Comparison of ENCODE assay signal across 13 cellular contexts in the genomic region with DNA sequence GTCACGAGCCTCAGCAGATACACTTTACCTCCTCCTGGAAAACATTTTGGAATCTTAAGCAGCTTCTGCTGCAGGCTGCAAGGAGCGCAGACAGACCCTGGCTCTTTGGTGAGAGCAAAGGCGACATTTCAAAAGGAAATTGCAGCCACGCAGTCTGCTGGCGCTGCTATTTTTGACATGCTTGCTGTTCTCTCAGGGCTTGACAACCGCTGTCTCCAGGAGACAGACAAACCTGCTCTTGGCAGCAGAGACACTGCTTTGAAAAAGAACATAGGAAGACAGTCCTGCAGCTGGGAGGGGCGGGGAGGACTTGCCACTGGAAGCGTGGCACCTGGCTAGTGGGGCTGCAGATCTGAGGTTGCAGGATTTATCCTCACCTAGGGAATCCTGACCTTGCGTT.
A peak's percentile ranks its signal among the peaks of the same experiment; 100 is the strongest.
DNase-seq lines count a peak whose midpoint lies in the region; ATAC-seq and TF ChIP-seq lines count a peak whose summit lies in the region.
"Had no signal": no experiment of that assay in that cellular context is flagged by ENCODE, and none has a peak within 500 bp of the region (broad histone marks: within the 10 kb centered on the region; RNA-seq: fewer than 3 reads in every experiment).

No MANE protein-coding gene starts in this region.

- WGBS in tibial nerve, 2 donors, result 45 to 49% methylated on average over 9 of the region's 9 CpGs

- peaks cover 23% of the 10 kb centered on the region for H3K27me3 Mint-ChIP-seq in activated naive CD8-positive, alpha-beta T cell treated with anti-CD3 and anti-CD28 coated beads, Interleukin-2, amount 10 ng/mL, durations not matched to agents 7 days and 5 days
- H3K27me3 Mint-ChIP-seq in activated naive CD8-positive, alpha-beta T cell treated with anti-CD3 and anti-CD28 coated beads for 36 hours, result peaks cover 11% of the 10 kb centered on the region

- TF ChIP-seq POLR2A in tibial nerve (IDR thresholded peaks at IDR 0.05), result no peak

- in situ Hi-C loops in brain microvascular endothelial cell (cut with HindIII; ENCODE audit: low pct_ligation_motif_present, low sequenced_read_pairs), result no loop called here

- H3K36me3 ChIP-seq in cardiac muscle cell (no peaks in the 10 kb centered on the region), tibial nerve (no peaks in the 10 kb centered on the region), brain microvascular endothelial cell (replicated peaks) (no peaks in the 10 kb centered on the region)
- H3K36me3 ChIP-seq: esophagus squamous epithelium, lower lobe of right lung had no signal

- H3K4me1 ChIP-seq in cardiac muscle cell (ENCODE audit: low read depth), result peaks cover 49% of the 10 kb centered on the region
- H3K4me1 ChIP-seq in tibial nerve, result no peaks in the 10 kb centered on the region
- H3K4me1 ChIP-seq: esophagus squamous epithelium, lower lobe of right lung had no signal

- peaks cover 10% of the 10 kb centered on the region for H3K36me3 Mint-ChIP-seq in activated naive CD8-positive, alpha-beta T cell treated with anti-CD3 and anti-CD28 coated beads, Interleukin-2, amount 10 ng/mL, durations not matched to agents 7 days and 5 days
- H3K36me3 Mint-ChIP-seq in activated naive CD8-positive, alpha-beta T cell treated with anti-CD3 and anti-CD28 coated beads for 36 hours, result no peaks in the 10 kb centered on the region

- peak overlapping the region; percentile 61 for H3K27ac Mint-ChIP-seq in activated naive CD8-positive, alpha-beta T cell treated with anti-CD3 and anti-CD28 coated beads, Interleukin-2, amount 10 ng/mL, durations not matched to agents 7 days and 5 days
- no peak overlapping the region for H3K27ac Mint-ChIP-seq in activated naive CD8-positive, alpha-beta T cell treated with anti-CD3 and anti-CD28 coated beads for 36 hours

- no peak for DNase-seq in activated naive CD8-positive, alpha-beta T cell treated with anti-CD3 and anti-CD28 coated beads, Interleukin-2, amount 10 ng/mL, durations not matched to agents 7 days and 5 days
- no peak for DNase-seq in activated naive CD8-positive, alpha-beta T cell treated with anti-CD3 and anti-CD28 coated beads for 36 hours
- DNase-seq in NCI-H345 treated with DMSO at 0.1 percent for 48 hours (lab: John Stamatoyannopoulos, UW; ENCODE audit: unreplicated experiment) (peak; percentile 27), cardiac muscle cell (ENCODE audit: low read depth in 1 of 2, low spot score in 1 of 2) (peak in 1 of 2 donors; percentile 29), tibial nerve (ENCODE audit: low spot score in 2 of 2) (no peak), brain microvascular endothelial cell (no peak)
- DNase-seq: activated CD4-positive, CD25-positive, alpha-beta regulatory T cell treated with anti-CD3 and anti-CD28 coated beads, Interleukin-2, amount 50 U/mL, for 72 hours; DMS 273 treated with DMSO at 0.1 percent for 48 hours; esophagus squamous epithelium; lower lobe of right lung had no signal

- H3K4me3 ChIP-seq in cardiac muscle cell (no peak overlapping the region), tibial nerve (no peak overlapping the region), brain microvascular endothelial cell (ENCODE audit: low read depth, low read length) (no peak overlapping the region)
- H3K4me3 ChIP-seq: esophagus squamous epithelium, lower lobe of right lung, skin epidermis had no signal

- no peaks in the 10 kb centered on the region for H3K9me3 ChIP-seq in cardiac muscle cell (ENCODE audit: low read depth)
- H3K9me3 ChIP-seq in tibial nerve, result no peaks in the 10 kb centered on the region
- H3K9me3 ChIP-seq: esophagus squamous epithelium, lower lobe of right lung had no signal

- H3K9me3 Mint-ChIP-seq in activated naive CD8-positive, alpha-beta T cell treated with anti-CD3 and anti-CD28 coated beads, Interleukin-2, amount 10 ng/mL, durations not matched to agents 7 days and 5 days, result no peaks in the 10 kb centered on the region
- H3K9me3 Mint-ChIP-seq in activated naive CD8-positive, alpha-beta T cell treated with anti-CD3 and anti-CD28 coated beads for 36 hours, result no peaks in the 10 kb centered on the region

- H3K27me3 ChIP-seq in cardiac muscle cell, result no peaks in the 10 kb centered on the region
- H3K27me3 ChIP-seq in tibial nerve, result no peaks in the 10 kb centered on the region
- peaks cover 7% of the 10 kb centered on the region for H3K27me3 ChIP-seq in brain microvascular endothelial cell (replicated peaks)

- TF ChIP-seq EP300 in tibial nerve (IDR thresholded peaks at IDR 0.05), result no peak

- no peak for ATAC-seq in activated naive CD8-positive, alpha-beta T cell treated with anti-CD3 and anti-CD28 coated beads, Interleukin-2, amount 10 ng/mL, durations not matched to agents 7 days and 5 days (ENCODE audit: low read depth)
- ATAC-seq in GM21576 (IDR thresholded peaks at IDR 0.05; ENCODE audit: unreplicated experiment) (no peak), HG03095 (IDR thresholded peaks at IDR 0.05; ENCODE audit: unreplicated experiment) (no peak)
- ATAC-seq: lower lobe of right lung had no signal

- peak overlapping the region; percentile 9 for H3K4me3 Mint-ChIP-seq in activated naive CD8-positive, alpha-beta T cell treated with anti-CD3 and anti-CD28 coated beads, Interleukin-2, amount 10 ng/mL, durations not matched to agents 7 days and 5 days
- H3K4me3 Mint-ChIP-seq in activated naive CD8-positive, alpha-beta T cell treated with anti-CD3 and anti-CD28 coated beads for 36 hours, result no peak overlapping the region

- H3K27ac ChIP-seq in cardiac muscle cell (peak overlapping the region; percentile 70), tibial nerve (no peak overlapping the region), brain microvascular endothelial cell (no peak overlapping the region)
- H3K27ac ChIP-seq: esophagus squamous epithelium, lower lobe of right lung, skin epidermis had no signal

- POLR2A ChIA-PET in activated naive CD8-positive, alpha-beta T cell treated with anti-CD3 and anti-CD28 coated beads, Interleukin-2, amount 10 ng/mL, durations not matched to agents 7 days and 5 days (lab: Charles Lee), result no interaction called here

- TF ChIP-seq CTCF in cardiac muscle cell (IDR thresholded peaks at IDR 0.05; ENCODE audit: low read depth, low read length) (no peak), tibial nerve (IDR thresholded peaks at IDR 0.05) (no peak), brain microvascular endothelial cell (IDR thresholded peaks at IDR 0.05; ENCODE audit: low read depth, low read length, missing control alignments) (no peak)

- H3K4me1 Mint-ChIP-seq in activated naive CD8-positive, alpha-beta T cell treated with anti-CD3 and anti-CD28 coated beads, Interleukin-2, amount 10 ng/mL, durations not matched to agents 7 days and 5 days, result peaks cover 9% of the 10 kb centered on the region
- H3K4me1 Mint-ChIP-seq in activated naive CD8-positive, alpha-beta T cell treated with anti-CD3 and anti-CD28 coated beads for 36 hours, result peaks cover 4% of the 10 kb centered on the region
